13 cellular contexts compared by ENCODE assay signal in the genomic region with DNA sequence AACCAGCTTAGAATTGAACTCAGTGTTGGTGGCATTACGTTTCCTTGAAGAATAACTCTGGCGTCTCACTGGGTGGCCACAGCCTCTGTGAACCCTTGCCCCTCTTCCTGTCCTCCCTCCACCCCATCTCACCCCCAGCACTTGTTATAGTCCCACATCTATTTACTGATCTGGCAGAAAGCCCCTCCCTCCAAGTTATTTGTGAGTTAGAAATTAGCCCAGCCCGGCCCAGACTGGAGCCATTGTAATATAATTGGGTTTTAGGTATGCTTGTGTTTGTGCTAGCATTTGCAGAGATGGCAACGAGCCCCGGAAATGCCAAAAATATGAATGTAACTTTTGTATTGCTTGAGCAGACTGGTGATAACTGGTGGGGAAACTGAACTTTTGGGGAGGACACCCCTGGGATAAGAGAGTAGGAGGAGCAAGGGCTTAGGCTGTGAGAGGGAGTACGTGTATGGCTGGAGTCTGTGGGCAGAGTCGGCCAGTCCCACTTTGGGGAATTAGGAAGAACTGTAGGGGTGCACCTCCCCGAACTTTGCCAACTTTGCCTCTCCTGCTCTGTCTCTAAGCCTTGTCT. TPM values are rescaled to one million over a fixed set of nuclear protein-coding genes. Genes with fewer than 3 reads are reported as not detected.
DNase-seq lines count a peak whose midpoint lies in the region; ATAC-seq and TF ChIP-seq lines count a peak whose summit lies in the region.
"Had no signal": no experiment of that assay in that cellular context is flagged by ENCODE, and none has a peak within 500 bp of the region (broad histone marks: within the 10 kb centered on the region; RNA-seq: fewer than 3 reads in every experiment).

No MANE protein-coding gene starts in this region.

- no peaks in the 10 kb centered on the region for H3K79me2 ChIP-seq in mammary epithelial cell (ENCODE audit: insufficient read depth, low read length)

- H3K9ac ChIP-seq in mammary epithelial cell (ENCODE audit: insufficient read depth, low read length) (no peak overlapping the region), stomach smooth muscle (ENCODE audit: low read length in 2 of 2) (peak overlapping the region in 1 of 2 donors; percentile 5)

- peaks cover 48% of the 10 kb centered on the region for H3K4me1 ChIP-seq in mammary epithelial cell (ENCODE audit: insufficient read depth, low read length)
- H3K4me1 ChIP-seq in lower lobe of right lung: peaks cover 77% of the 10 kb centered on the region
- H3K4me1 ChIP-seq in stomach smooth muscle (ENCODE audit: control insufficient read depth, insufficient read depth, low read length): peaks cover 84% of the 10 kb centered on the region

- H3K4me3 ChIP-seq in mammary epithelial cell (replicated peaks in 1 of 3; ENCODE audit: insufficient read depth in 1 of 3, low read depth in 2 of 3, low read length in 3 of 3): no peak overlapping the region
- no peak overlapping the region for H3K4me3 ChIP-seq in lower lobe of right lung
- H3K4me3 ChIP-seq in stomach smooth muscle (ENCODE audit: low read length in 2 of 2): peak overlapping the region in 1 of 2 donors; percentile 1

- peak; percentile 60 for DNase-seq in HCEC 1CT
- DNase-seq in mammary epithelial cell: peak; percentile 37
- peak; percentile 10 for DNase-seq in lower lobe of right lung
- DNase-seq in activated CD4-positive, CD25-positive, alpha-beta regulatory T cell (lab: John Stamatoyannopoulos, UW): no peak
- no peak for DNase-seq in medulla oblongata (ENCODE audit: extremely low spot score)
- no peak for DNase-seq in HPDE6-E6E7 (ENCODE audit: extremely low spot score)
- DNase-seq: NCI-H187 treated with DMSO at 0.1 percent for 48 hours, NCI-H526 treated with DMSO at 0.1 percent for 48 hours had no signal

- ATAC-seq in lower lobe of right lung (no peak), HG03571 (IDR thresholded peaks at IDR 0.05; ENCODE audit: unreplicated experiment) (no peak)
- ATAC-seq: esophagus mucosa, Panc1 had no signal

- no peak overlapping the region for H2AFZ ChIP-seq in mammary epithelial cell (ENCODE audit: low read depth, low read length)

- H3K27ac ChIP-seq in mammary epithelial cell (ENCODE audit: insufficient read depth, low read depth, low read length) (no peak overlapping the region), lower lobe of right lung (no peak overlapping the region), stomach smooth muscle (ENCODE audit: low read length) (peak overlapping the region; percentile 98)
- H3K27ac ChIP-seq: neutrophil had no signal

- no peaks in the 10 kb centered on the region for H3K36me3 ChIP-seq in mammary epithelial cell (ENCODE audit: insufficient read depth, low read length)
- peaks cover 2% of the 10 kb centered on the region for H3K36me3 ChIP-seq in lower lobe of right lung
- H3K36me3 ChIP-seq in stomach smooth muscle (ENCODE audit: control insufficient read depth in 2 of 2, insufficient read depth in 2 of 2, low read length in 2 of 2): no peaks in the 10 kb centered on the region

- H4K20me1 ChIP-seq in mammary epithelial cell (ENCODE audit: insufficient read depth, low read length): no peaks in the 10 kb centered on the region

- no peak for TF ChIP-seq CTCF in mammary epithelial cell (conservative IDR thresholded peaks at IDR 0.05 in 1 of 2, IDR thresholded peaks at IDR 0.05 in 1 of 2; ENCODE audit: extremely low read depth in 1 of 2, insufficient read depth in 1 of 2, low read depth in 1 of 2, low read length in 2 of 2)
- no peak for TF ChIP-seq CTCF in lower lobe of right lung (IDR thresholded peaks at IDR 0.05)

- in situ Hi-C loops in mammary epithelial cell (cut with MboI; ENCODE audit: low sequenced_read_pairs in 2 of 2): no loop called here

- H3K9me3 ChIP-seq in mammary epithelial cell (replicated peaks; ENCODE audit: insufficient read depth, low read length) (no peaks in the 10 kb centered on the region), lower lobe of right lung (no peaks in the 10 kb centered on the region), stomach smooth muscle (ENCODE audit: control insufficient read depth in 2 of 2, low read length in 2 of 2) (no peaks in the 10 kb centered on the region)
- H3K9me3 ChIP-seq: neutrophil had no signal

- no peak overlapping the region for H3K4me2 ChIP-seq in mammary epithelial cell (ENCODE audit: insufficient read depth, low read depth, low read length)

- dilution Hi-C loops in mammary epithelial cell (cut with HindIII; ENCODE audit: low sequenced_read_pairs): no loop called here

- 78% methylated on average over 6 of the region's 8 CpGs for WGBS in mammary epithelial cell (ENCODE audit: low coverage, missing lambda C conversion rate)

- CTCF ChIA-PET in mammary epithelial cell (lab: Charles Lee; ENCODE audit: low non-redundant PET): no interaction called here

- intact Hi-C loops in mammary epithelial cell (cut with micrococcal nuclease) (no loop called here), lower lobe of right lung (cut with DNase I) (no loop called here)

- BruUV-seq in mammary epithelial cell (replicated peaks; lab: Mats Ljungman, UMichigan): no TSS peak

- no peaks in the 10 kb centered on the region for H3K27me3 ChIP-seq in mammary epithelial cell (ENCODE audit: insufficient read depth, low read length)
- no peaks in the 10 kb centered on the region for H3K27me3 ChIP-seq in lower lobe of right lung (ENCODE audit: low read depth)
- no peaks in the 10 kb centered on the region for H3K27me3 ChIP-seq in stomach smooth muscle (ENCODE audit: control insufficient read depth in 1 of 2, insufficient read depth in 2 of 2, low read length in 2 of 2)
- H3K27me3 ChIP-seq: neutrophil had no signal

RNA-seq across cellular contexts. Expression of a gene that starts 19.4 kb away (rescaled TPM):
- total RNA-seq in mammary epithelial cell (10 to 100 TPM; 36.8 to 87.0 TPM), lower lobe of right lung (142 TPM)
- polyA plus RNA-seq in mammary epithelial cell: 61.1 TPM
- 82.4 TPM for polyA minus RNA-seq in mammary epithelial cell

Comparison
In these comparisons a context has a peak if more than half of its experiments do, and no peak if none do; other contexts are left out.
1. DNase-seq: peak in HCEC 1CT (single experiment), mammary epithelial cell (single experiment) and lower lobe of right lung (single experiment); none in activated CD4-positive, CD25-positive, alpha-beta regulatory T cell (0 of 4), medulla oblongata (single experiment) and HPDE6-E6E7 (single experiment).